In the genomic region with DNA sequence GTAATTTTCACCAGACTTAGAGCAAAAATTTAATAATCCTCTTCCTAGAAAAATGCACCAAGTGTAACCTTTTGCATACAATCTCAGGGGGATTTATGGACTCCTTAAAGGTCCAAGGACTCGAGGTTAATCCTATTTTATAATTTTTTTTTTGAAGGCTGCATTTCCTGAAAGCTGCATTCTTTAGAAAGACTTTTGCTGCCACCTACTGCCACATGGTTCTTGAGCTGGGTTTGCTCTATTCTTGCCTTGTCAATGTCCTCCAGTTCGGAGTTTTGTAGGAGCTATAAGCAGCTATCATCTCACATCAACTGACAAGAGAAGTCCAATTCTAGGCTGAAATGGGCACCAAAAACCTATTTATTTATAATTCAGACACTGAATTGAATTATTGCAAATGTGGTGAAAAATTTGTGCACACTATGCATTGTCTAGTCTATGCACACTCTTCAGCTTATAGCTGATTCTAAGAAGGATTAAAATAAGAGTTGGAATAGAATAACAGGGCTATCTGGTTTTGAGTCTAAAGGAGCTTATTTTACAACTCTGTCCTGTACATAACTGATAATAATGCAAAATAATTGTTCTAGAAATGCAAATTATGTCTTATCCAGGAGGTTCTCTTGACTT, we compare ENCODE assay signal across 8 cellular contexts. TPM values are rescaled to one million over a fixed set of nuclear protein-coding genes. Genes with fewer than 3 reads are reported as not detected.
DNase-seq lines count a peak whose midpoint lies in the region; ATAC-seq and TF ChIP-seq lines count a peak whose summit lies in the region.

No MANE protein-coding gene starts in this region.

- CTCF ChIA-PET in SK-N-SH (lab: Yijun Ruan, JAX): interaction anchor here (0.5 to 6.0 kb wide), 49 partner anchors 9 to 1552 kb away, joined by 3 to 109 read pairs (median 4); a partner anchor contains a TSS

- H3K27me3 ChIP-seq in MM.1S (replicated peaks; ENCODE audit: insufficient read depth, low read length): no peaks in the 10 kb centered on the region
- H3K27me3 ChIP-seq in SK-N-SH (ENCODE audit: insufficient read depth): no peaks in the 10 kb centered on the region

- TF ChIP-seq EP300 in SK-N-SH (IDR thresholded peaks at IDR 0.05; ENCODE audit: borderline replicate concordance in 1 of 2, low read depth in 1 of 2, low read length in 1 of 2): no peak

- H3K79me2 ChIP-seq in MM.1S (ENCODE audit: low read length) (no peaks in the 10 kb centered on the region), SK-N-SH (ENCODE audit: insufficient read depth) (no peaks in the 10 kb centered on the region)

- POLR2A ChIA-PET in SK-N-SH (lab: Yijun Ruan, JAX): interaction anchor here (1.2 kb wide), 1 partner anchor 179 kb away, joined by 3 read pairs; no protein-coding TSS in a partner anchor

- DNase-seq in activated T-cell treated with anti-CD3 and anti-CD28 coated beads, Interleukin-2, amount 50 U/mL, for 72 hours: peak; percentile 9 to 12
- no peak for DNase-seq in activated T-cell treated with anti-CD3 and anti-CD28 coated beads, Interleukin-2, amount 50 U/mL, for 24 hours
- DNase-seq in MM.1S (peak; percentile 30), SK-N-SH (peak; percentile 45), erythroblast (lab: John Stamatoyannopoulos, UW) (peak; percentile 6 to 28)
- DNase-seq in stimulated activated CD4-positive, alpha-beta T cell treated with anti-CD3 and anti-CD28 coated beads, Interleukin-1b, Interleukin-23, amount 100 ng/mL, for 48 hours: no peak

- no peak overlapping the region for H3K9ac ChIP-seq in MM.1S (ENCODE audit: low read length)
- no peak overlapping the region for H3K9ac ChIP-seq in SK-N-SH

- TF ChIP-seq CTCF in MM.1S (IDR thresholded peaks at IDR 0.05; ENCODE audit: low read length) (peak; percentile 30), SK-N-SH (IDR thresholded peaks at IDR 0.05) (peak; percentile 80), nephron (IDR thresholded peaks at IDR 0.05; ENCODE audit: unreplicated experiment in 3 of 3) (peak; percentile 67 to 80 (median 74))

- peak; percentile 90 for TF ChIP-seq RAD21 in SK-N-SH (IDR thresholded peaks at IDR 0.05; ENCODE audit: low read length)

- no peaks in the 10 kb centered on the region for H3K9me3 Mint-ChIP-seq in activated T-cell treated with anti-CD3 and anti-CD28 coated beads, Interleukin-2, amount 50 U/mL, for 72 hours
- peaks cover 3% of the 10 kb centered on the region for H3K9me3 Mint-ChIP-seq in activated T-cell treated with anti-CD3 and anti-CD28 coated beads, Interleukin-2, amount 50 U/mL, for 24 hours
- H3K9me3 Mint-ChIP-seq in nephron: no peaks in the 10 kb centered on the region

- WGBS in SK-N-SH (ENCODE audit: low lambda C conversion rate): 43% methylated on average over 2 of the region's 2 CpGs

- H3K36me3 Mint-ChIP-seq in activated T-cell treated with anti-CD3 and anti-CD28 coated beads, Interleukin-2, amount 50 U/mL, for 72 hours (ENCODE audit: insufficient read depth in 2 of 2): peaks cover 0 to 2% of the 10 kb centered on the region in 2 donors
- H3K36me3 Mint-ChIP-seq in activated T-cell treated with anti-CD3 and anti-CD28 coated beads, Interleukin-2, amount 50 U/mL, for 24 hours (ENCODE audit: low read depth): peaks cover 16% of the 10 kb centered on the region
- H3K36me3 Mint-ChIP-seq in nephron (ENCODE audit: low read depth): peaks cover 9% of the 10 kb centered on the region

- H3F3A ChIP-seq in MM.1S (ENCODE audit: insufficient read depth, low read length): no peaks in the 10 kb centered on the region
- peaks cover 3% of the 10 kb centered on the region for H3F3A ChIP-seq in SK-N-SH (replicated peaks; ENCODE audit: insufficient read depth)

- no peaks in the 10 kb centered on the region for H3K27me3 Mint-ChIP-seq in activated T-cell treated with anti-CD3 and anti-CD28 coated beads, Interleukin-2, amount 50 U/mL, for 72 hours (ENCODE audit: low read depth)
- H3K27me3 Mint-ChIP-seq in activated T-cell treated with anti-CD3 and anti-CD28 coated beads, Interleukin-2, amount 50 U/mL, for 24 hours: no peaks in the 10 kb centered on the region
- H3K27me3 Mint-ChIP-seq in nephron (ENCODE audit: low read depth): no peaks in the 10 kb centered on the region

- H3K4me2 ChIP-seq in MM.1S (ENCODE audit: low read depth, low read length): no peak overlapping the region
- no peak overlapping the region for H3K4me2 ChIP-seq in SK-N-SH

- no peaks in the 10 kb centered on the region for H3K9me3 ChIP-seq in MM.1S (replicated peaks; ENCODE audit: insufficient read depth, low read length)
- H3K9me3 ChIP-seq in SK-N-SH: no peaks in the 10 kb centered on the region

- no peaks in the 10 kb centered on the region for H3K36me3 ChIP-seq in MM.1S (replicated peaks; ENCODE audit: insufficient read depth, low read length)
- peaks cover 2% of the 10 kb centered on the region in 2 experiments for H3K36me3 ChIP-seq in SK-N-SH (replicated peaks in 1 of 2; ENCODE audit: control insufficient read depth in 1 of 2, insufficient read depth in 2 of 2, low read length in 1 of 2)

- H2AFZ ChIP-seq in MM.1S (ENCODE audit: low read length): no peak overlapping the region
- H2AFZ ChIP-seq in SK-N-SH (ENCODE audit: low read depth): no peak overlapping the region

- H3K4me3 ChIP-seq in MM.1S (ENCODE audit: low read length) (no peak overlapping the region), SK-N-SH (ENCODE audit: low read depth in 2 of 2, low read length in 1 of 2) (no peak overlapping the region)

- no peak overlapping the region for H3K4me3 Mint-ChIP-seq in activated T-cell treated with anti-CD3 and anti-CD28 coated beads, Interleukin-2, amount 50 U/mL, for 72 hours
- H3K4me3 Mint-ChIP-seq in activated T-cell treated with anti-CD3 and anti-CD28 coated beads, Interleukin-2, amount 50 U/mL, for 24 hours: no peak overlapping the region
- no peak overlapping the region for H3K4me3 Mint-ChIP-seq in nephron

- H3K27ac ChIP-seq in MM.1S (ENCODE audit: low read length) (no peak overlapping the region), SK-N-SH (ENCODE audit: low read depth in 2 of 2, low read length in 1 of 2) (no peak overlapping the region)

- H3K4me1 Mint-ChIP-seq in activated T-cell treated with anti-CD3 and anti-CD28 coated beads, Interleukin-2, amount 50 U/mL, for 72 hours (ENCODE audit: low read depth): peaks cover 7% of the 10 kb centered on the region
- H3K4me1 Mint-ChIP-seq in activated T-cell treated with anti-CD3 and anti-CD28 coated beads, Interleukin-2, amount 50 U/mL, for 24 hours (ENCODE audit: low read depth): peaks cover 8% of the 10 kb centered on the region
- no peaks in the 10 kb centered on the region for H3K4me1 Mint-ChIP-seq in nephron

- no peak for TF ChIP-seq POLR2A in erythroblast (IDR thresholded peaks at IDR 0.05; ENCODE audit: low read length)

- no peaks in the 10 kb centered on the region for H3K4me1 ChIP-seq in MM.1S (ENCODE audit: low read length)
- H3K4me1 ChIP-seq in SK-N-SH (ENCODE audit: control insufficient read depth in 1 of 2, insufficient read depth in 2 of 2, low read depth in 1 of 2, low read length in 1 of 2): peaks cover 2 to 4% of the 10 kb centered on the region in 2 experiments; a peak in 2 of 4 replicates

- H4K20me1 ChIP-seq in MM.1S (ENCODE audit: insufficient read depth, low read length) (no peaks in the 10 kb centered on the region), SK-N-SH (ENCODE audit: insufficient read depth) (no peaks in the 10 kb centered on the region)

- ATAC-seq in activated T-cell treated with anti-CD3 and anti-CD28 coated beads, Interleukin-2, amount 50 U/mL, for 72 hours (replicated peaks in 1 of 2): no peak
- ATAC-seq in HG03045 (IDR thresholded peaks at IDR 0.05; ENCODE audit: unreplicated experiment): no peak

- H3K27ac Mint-ChIP-seq in activated T-cell treated with anti-CD3 and anti-CD28 coated beads, Interleukin-2, amount 50 U/mL, for 72 hours: no peak overlapping the region
- H3K27ac Mint-ChIP-seq in activated T-cell treated with anti-CD3 and anti-CD28 coated beads, Interleukin-2, amount 50 U/mL, for 24 hours: no peak overlapping the region
- no peak overlapping the region for H3K27ac Mint-ChIP-seq in nephron

- no peaks in the 10 kb centered on the region for H3K9me2 ChIP-seq in MM.1S (replicated peaks; ENCODE audit: insufficient read depth, low read length)
- no peaks in the 10 kb centered on the region for H3K9me2 ChIP-seq in SK-N-SH

TF ChIP-seq in SK-N-SH, 30 proteins besides CTCF, POLR2A, EP300 and RAD21 (continues in another document):
- TF ChIP-seq ELF1 (IDR thresholded peaks at IDR 0.05): no peak
- TF ChIP-seq, protein P1, sequence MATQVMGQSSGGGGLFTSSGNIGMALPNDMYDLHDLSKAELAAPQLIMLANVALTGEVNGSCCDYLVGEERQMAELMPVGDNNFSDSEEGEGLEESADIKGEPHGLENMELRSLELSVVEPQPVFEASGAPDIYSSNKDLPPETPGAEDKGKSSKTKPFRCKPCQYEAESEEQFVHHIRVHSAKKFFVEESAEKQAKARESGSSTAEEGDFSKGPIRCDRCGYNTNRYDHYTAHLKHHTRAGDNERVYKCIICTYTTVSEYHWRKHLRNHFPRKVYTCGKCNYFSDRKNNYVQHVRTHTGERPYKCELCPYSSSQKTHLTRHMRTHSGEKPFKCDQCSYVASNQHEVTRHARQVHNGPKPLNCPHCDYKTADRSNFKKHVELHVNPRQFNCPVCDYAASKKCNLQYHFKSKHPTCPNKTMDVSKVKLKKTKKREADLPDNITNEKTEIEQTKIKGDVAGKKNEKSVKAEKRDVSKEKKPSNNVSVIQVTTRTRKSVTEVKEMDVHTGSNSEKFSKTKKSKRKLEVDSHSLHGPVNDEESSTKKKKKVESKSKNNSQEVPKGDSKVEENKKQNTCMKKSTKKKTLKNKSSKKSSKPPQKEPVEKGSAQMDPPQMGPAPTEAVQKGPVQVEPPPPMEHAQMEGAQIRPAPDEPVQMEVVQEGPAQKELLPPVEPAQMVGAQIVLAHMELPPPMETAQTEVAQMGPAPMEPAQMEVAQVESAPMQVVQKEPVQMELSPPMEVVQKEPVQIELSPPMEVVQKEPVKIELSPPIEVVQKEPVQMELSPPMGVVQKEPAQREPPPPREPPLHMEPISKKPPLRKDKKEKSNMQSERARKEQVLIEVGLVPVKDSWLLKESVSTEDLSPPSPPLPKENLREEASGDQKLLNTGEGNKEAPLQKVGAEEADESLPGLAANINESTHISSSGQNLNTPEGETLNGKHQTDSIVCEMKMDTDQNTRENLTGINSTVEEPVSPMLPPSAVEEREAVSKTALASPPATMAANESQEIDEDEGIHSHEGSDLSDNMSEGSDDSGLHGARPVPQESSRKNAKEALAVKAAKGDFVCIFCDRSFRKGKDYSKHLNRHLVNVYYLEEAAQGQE (IDR thresholded peaks at IDR 0.05; ENCODE audit: low read depth, low read length): no peak
- peak; percentile 80 for TF ChIP-seq SMC3 (IDR thresholded peaks at IDR 0.05; ENCODE audit: low read depth, low read length)

RNA-seq across cellular contexts. Expression of a gene that starts 31.3 kb away (rescaled TPM):
- total RNA-seq in activated T-cell treated with anti-CD3 and anti-CD28 coated beads, Interleukin-2, amount 50 U/mL, for 72 hours: 10 to 100 TPM; 10.1 to 12.2 TPM
- polyA plus RNA-seq in SK-N-SH (2012; rRNA removed): 4.3 and 5.1 TPM in 2 replicates
- 4.3 and 4.6 TPM in 2 replicates for polyA plus RNA-seq in SK-N-SH (2012; cell fraction: cytosol; rRNA removed)
- 4.5 and 7.4 TPM in 2 replicates for polyA plus RNA-seq in SK-N-SH (2012; cell fraction: nucleus; rRNA removed)

Comparison
In these comparisons a context has a peak if more than half of its experiments do, and no peak if none do; other contexts are left out.
1. DNase-seq: peak in activated T-cell treated with anti-CD3 and anti-CD28 coated beads, Interleukin-2, amount 50 U/mL, for 72 hours (2 of 2), MM.1S (single experiment), SK-N-SH (single experiment) and erythroblast (2 of 2); none in activated T-cell treated with anti-CD3 and anti-CD28 coated beads, Interleukin-2, amount 50 U/mL, for 24 hours (single experiment) and stimulated activated CD4-positive, alpha-beta T cell treated with anti-CD3 and anti-CD28 coated beads, Interleukin-1b, Interleukin-23, amount 100 ng/mL, for 48 hours (single experiment).
2. CTCF ChIP-seq: peak in every context shown above with its lines; median percentile 80 in SK-N-SH; 74 in nephron; 30 in MM.1S.